Comparison of ENCODE assay signal across 1 cellular context in genomic region chr2:28624798-28625701, GRCh38.
TF ChIP-seq lines count a peak whose summit lies in the region.

No MANE protein-coding gene starts in this region.

TF ChIP-seq in HepG2, 621 proteins besides CTCF, POLR2A, EP300 and RAD21 (continued from another document and continues in another):
- TF ChIP-seq ZNF292 (CRISPR knock-in tag; IDR thresholded peaks at IDR 0.05; ENCODE audit: borderline replicate concordance, low read depth) (no peak), ZNF558 (CRISPR knock-in tag; IDR thresholded peaks at IDR 0.05; ENCODE audit: borderline replicate concordance) (no peak), ZNF207 (IDR thresholded peaks at IDR 0.05; ENCODE audit: borderline replicate concordance) (no peak), NFRKB (IDR thresholded peaks at IDR 0.05) (no peak), ZSCAN21 (CRISPR knock-in tag; IDR thresholded peaks at IDR 0.05; ENCODE audit: borderline replicate concordance) (no peak), ZNF451 (CRISPR knock-in tag; IDR thresholded peaks at IDR 0.05) (no peak), ZNF546 (CRISPR knock-in tag; conservative IDR thresholded peaks at IDR 0.05) (no peak), HDAC1 (CRISPR knock-in tag; IDR thresholded peaks at IDR 0.05) (no peak), ATAD3A (CRISPR knock-in tag; IDR thresholded peaks at IDR 0.05) (no peak), HMGA1 (CRISPR knock-in tag; conservative IDR thresholded peaks at IDR 0.05) (no peak), BCL6 (CRISPR knock-in tag; IDR thresholded peaks at IDR 0.05) (0 out of 2 replicates have a peak, but pooled peaks have one; percentile 9), MAF1 (CRISPR knock-in tag; IDR thresholded peaks at IDR 0.05; ENCODE audit: borderline replicate concordance) (no peak), TCF7L2 (IDR thresholded peaks at IDR 0.05; ENCODE audit: low read depth, low read length) (no peak), ZNF619 (CRISPR knock-in tag; IDR thresholded peaks at IDR 0.05) (no peak), ZNF251 (CRISPR knock-in tag; IDR thresholded peaks at IDR 0.05) (no peak), MNT (IDR thresholded peaks at IDR 0.05) (no peak), MXI1 (IDR thresholded peaks at IDR 0.05; ENCODE audit: borderline replicate concordance, low read depth, low read length) (no peak), ZNF446 (CRISPR knock-in tag; IDR thresholded peaks at IDR 0.05) (no peak), MEF2D (CRISPR knock-in tag; IDR thresholded peaks at IDR 0.05) (peak; percentile 99), GABPA (IDR thresholded peaks at IDR 0.05; ENCODE audit: low read depth, low read length) (no peak), GABPA (CRISPR knock-in tag; IDR thresholded peaks at IDR 0.05; ENCODE audit: low read depth) (peak; percentile 64), BCL3 (CRISPR knock-in tag; IDR thresholded peaks at IDR 0.05) (no peak), ZKSCAN5 (CRISPR knock-in tag; IDR thresholded peaks at IDR 0.05) (no peak), KAT2B (IDR thresholded peaks at IDR 0.05; ENCODE audit: borderline replicate concordance, low read depth, low read length) (no peak), ZNF350 (CRISPR knock-in tag; IDR thresholded peaks at IDR 0.05; ENCODE audit: borderline replicate concordance, low read depth) (0 out of 2 replicates have a peak, but pooled peaks have one; percentile 10), SRSF9 (IDR thresholded peaks at IDR 0.05; ENCODE audit: borderline replicate concordance, insufficient read depth, low read depth, low read length, poor library complexity, severe bottlenecking) (no peak), ETV5 (CRISPR knock-in tag; IDR thresholded peaks at IDR 0.05; ENCODE audit: borderline replicate concordance) (peak; percentile 32; the same call in 1 of the 2 replicates), RCOR2 (CRISPR knock-in tag; IDR thresholded peaks at IDR 0.05) (no peak), MBNL3 (CRISPR knock-in tag; conservative IDR thresholded peaks at IDR 0.05) (no peak), ZNF800 (CRISPR knock-in tag; IDR thresholded peaks at IDR 0.05) (no peak), SOX5 (CRISPR knock-in tag; IDR thresholded peaks at IDR 0.05; ENCODE audit: borderline replicate concordance) (peak; percentile 37; the same call in 1 of the 2 replicates), HES4 (CRISPR knock-in tag; IDR thresholded peaks at IDR 0.05; ENCODE audit: borderline replicate concordance) (no peak), CENPBD1 (CRISPR knock-in tag; IDR thresholded peaks at IDR 0.05; ENCODE audit: borderline replicate concordance, low read depth) (no peak), TEAD3 (CRISPR knock-in tag; optimal IDR thresholded peaks at IDR 0.05; ENCODE audit: borderline replicate concordance) (no peak), HNF1B (CRISPR knock-in tag; IDR thresholded peaks at IDR 0.05) (peak; percentile 60; the same call in 1 of the 2 replicates), ZNF644 (CRISPR knock-in tag; IDR thresholded peaks at IDR 0.05; ENCODE audit: low read depth) (peak; percentile 58; the same call in 1 of the 2 replicates), MTA1 (CRISPR knock-in tag; IDR thresholded peaks at IDR 0.05; ENCODE audit: borderline replicate concordance) (no peak), RXRA (CRISPR knock-in tag; IDR thresholded peaks at IDR 0.05) (peak; percentile 27; the same call in 1 of the 2 replicates), ZBTB37 (CRISPR knock-in tag; IDR thresholded peaks at IDR 0.05) (no peak), ZNF547 (CRISPR knock-in tag; IDR thresholded peaks at IDR 0.05) (no peak), PHF8 (CRISPR knock-in tag; IDR thresholded peaks at IDR 0.05) (no peak), CBFB (CRISPR knock-in tag; IDR thresholded peaks at IDR 0.05) (no peak)
- TF ChIP-seq, protein P1, sequence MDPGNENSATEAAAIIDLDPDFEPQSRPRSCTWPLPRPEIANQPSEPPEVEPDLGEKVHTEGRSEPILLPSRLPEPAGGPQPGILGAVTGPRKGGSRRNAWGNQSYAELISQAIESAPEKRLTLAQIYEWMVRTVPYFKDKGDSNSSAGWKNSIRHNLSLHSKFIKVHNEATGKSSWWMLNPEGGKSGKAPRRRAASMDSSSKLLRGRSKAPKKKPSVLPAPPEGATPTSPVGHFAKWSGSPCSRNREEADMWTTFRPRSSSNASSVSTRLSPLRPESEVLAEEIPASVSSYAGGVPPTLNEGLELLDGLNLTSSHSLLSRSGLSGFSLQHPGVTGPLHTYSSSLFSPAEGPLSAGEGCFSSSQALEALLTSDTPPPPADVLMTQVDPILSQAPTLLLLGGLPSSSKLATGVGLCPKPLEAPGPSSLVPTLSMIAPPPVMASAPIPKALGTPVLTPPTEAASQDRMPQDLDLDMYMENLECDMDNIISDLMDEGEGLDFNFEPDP (CRISPR knock-in tag; conservative IDR thresholded peaks at IDR 0.05): no peak
- TF ChIP-seq, protein P2, sequence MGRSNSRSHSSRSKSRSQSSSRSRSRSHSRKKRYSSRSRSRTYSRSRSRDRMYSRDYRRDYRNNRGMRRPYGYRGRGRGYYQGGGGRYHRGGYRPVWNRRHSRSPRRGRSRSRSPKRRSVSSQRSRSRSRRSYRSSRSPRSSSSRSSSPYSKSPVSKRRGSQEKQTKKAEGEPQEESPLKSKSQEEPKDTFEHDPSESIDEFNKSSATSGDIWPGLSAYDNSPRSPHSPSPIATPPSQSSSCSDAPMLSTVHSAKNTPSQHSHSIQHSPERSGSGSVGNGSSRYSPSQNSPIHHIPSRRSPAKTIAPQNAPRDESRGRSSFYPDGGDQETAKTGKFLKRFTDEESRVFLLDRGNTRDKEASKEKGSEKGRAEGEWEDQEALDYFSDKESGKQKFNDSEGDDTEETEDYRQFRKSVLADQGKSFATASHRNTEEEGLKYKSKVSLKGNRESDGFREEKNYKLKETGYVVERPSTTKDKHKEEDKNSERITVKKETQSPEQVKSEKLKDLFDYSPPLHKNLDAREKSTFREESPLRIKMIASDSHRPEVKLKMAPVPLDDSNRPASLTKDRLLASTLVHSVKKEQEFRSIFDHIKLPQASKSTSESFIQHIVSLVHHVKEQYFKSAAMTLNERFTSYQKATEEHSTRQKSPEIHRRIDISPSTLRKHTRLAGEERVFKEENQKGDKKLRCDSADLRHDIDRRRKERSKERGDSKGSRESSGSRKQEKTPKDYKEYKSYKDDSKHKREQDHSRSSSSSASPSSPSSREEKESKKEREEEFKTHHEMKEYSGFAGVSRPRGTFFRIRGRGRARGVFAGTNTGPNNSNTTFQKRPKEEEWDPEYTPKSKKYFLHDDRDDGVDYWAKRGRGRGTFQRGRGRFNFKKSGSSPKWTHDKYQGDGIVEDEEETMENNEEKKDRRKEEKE (IDR thresholded peaks at IDR 0.05): no peak
- TF ChIP-seq, protein P3, sequence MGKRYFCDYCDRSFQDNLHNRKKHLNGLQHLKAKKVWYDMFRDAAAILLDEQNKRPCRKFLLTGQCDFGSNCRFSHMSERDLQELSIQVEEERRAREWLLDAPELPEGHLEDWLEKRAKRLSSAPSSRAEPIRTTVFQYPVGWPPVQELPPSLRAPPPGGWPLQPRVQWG (CRISPR knock-in tag; IDR thresholded peaks at IDR 0.05; ENCODE audit: borderline replicate concordance, low read depth): no peak
- TF ChIP-seq, protein P4, sequence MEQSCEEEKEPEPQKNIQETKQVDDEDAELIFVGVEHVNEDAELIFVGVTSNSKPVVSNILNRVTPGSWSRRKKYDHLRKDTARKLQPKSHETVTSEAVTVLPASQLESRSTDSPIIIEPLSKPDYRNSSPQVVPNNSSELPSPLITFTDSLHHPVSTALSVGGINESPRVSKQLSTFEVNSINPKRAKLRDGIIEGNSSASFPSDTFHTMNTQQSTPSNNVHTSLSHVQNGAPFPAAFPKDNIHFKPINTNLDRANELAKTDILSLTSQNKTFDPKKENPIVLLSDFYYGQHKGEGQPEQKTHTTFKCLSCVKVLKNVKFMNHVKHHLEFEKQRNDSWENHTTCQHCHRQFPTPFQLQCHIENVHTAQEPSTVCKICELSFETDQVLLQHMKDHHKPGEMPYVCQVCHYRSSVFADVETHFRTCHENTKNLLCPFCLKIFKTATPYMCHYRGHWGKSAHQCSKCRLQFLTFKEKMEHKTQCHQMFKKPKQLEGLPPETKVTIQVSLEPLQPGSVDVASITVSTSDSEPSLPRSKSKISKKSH (CRISPR knock-in tag; IDR thresholded peaks at IDR 0.05; ENCODE audit: borderline replicate concordance): no peak
- TF ChIP-seq, protein P5, sequence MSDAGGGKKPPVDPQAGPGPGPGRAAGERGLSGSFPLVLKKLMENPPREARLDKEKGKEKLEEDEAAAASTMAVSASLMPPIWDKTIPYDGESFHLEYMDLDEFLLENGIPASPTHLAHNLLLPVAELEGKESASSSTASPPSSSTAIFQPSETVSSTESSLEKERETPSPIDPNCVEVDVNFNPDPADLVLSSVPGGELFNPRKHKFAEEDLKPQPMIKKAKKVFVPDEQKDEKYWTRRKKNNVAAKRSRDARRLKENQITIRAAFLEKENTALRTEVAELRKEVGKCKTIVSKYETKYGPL (CRISPR knock-in tag; IDR thresholded peaks at IDR 0.05): no peak; the same call in 1 of the 2 replicates
- TF ChIP-seq, protein P6, sequence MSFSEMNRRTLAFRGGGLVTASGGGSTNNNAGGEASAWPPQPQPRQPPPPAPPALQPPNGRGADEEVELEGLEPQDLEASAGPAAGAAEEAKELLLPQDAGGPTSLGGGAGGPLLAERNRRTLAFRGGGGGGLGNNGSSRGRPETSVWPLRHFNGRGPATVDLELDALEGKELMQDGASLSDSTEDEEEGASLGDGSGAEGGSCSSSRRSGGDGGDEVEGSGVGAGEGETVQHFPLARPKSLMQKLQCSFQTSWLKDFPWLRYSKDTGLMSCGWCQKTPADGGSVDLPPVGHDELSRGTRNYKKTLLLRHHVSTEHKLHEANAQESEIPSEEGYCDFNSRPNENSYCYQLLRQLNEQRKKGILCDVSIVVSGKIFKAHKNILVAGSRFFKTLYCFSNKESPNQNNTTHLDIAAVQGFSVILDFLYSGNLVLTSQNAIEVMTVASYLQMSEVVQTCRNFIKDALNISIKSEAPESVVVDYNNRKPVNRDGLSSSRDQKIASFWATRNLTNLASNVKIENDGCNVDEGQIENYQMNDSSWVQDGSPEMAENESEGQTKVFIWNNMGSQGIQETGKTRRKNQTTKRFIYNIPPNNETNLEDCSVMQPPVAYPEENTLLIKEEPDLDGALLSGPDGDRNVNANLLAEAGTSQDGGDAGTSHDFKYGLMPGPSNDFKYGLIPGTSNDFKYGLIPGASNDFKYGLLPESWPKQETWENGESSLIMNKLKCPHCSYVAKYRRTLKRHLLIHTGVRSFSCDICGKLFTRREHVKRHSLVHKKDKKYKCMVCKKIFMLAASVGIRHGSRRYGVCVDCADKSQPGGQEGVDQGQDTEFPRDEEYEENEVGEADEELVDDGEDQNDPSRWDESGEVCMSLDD (CRISPR knock-in tag; IDR thresholded peaks at IDR 0.05; ENCODE audit: borderline replicate concordance): no peak
